11 cellular contexts compared by ENCODE assay signal in the genomic region with DNA sequence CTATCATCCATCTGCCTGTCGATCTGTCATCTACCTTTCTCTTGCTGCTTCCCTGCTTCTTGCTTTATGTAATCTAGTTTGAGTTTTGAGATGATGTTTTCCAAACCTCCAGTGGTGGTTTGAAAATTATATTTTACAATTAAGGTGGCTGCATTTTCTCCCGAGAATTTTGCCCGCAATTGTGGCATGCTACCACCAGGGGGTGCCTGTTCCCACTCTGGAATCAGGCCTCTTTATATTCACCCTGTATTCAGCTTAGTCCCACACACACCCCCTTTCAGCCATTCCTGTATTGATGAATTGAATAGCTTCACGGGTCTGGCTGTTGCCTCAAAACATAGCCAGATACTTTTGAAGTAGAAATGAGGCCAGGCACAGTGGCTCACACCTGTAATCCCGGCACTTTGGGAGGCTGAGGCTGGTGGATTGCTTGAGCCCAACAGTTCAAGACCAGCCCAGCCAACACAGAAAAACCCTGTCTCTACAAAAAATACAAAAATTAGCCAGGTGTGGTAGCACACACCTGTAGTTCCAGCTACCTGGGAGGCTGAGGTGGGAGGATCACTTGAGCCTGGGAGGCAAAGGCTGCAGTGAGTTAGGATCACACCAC. TPM values are rescaled to one million over a fixed set of nuclear protein-coding genes. Genes with fewer than 3 reads are reported as not detected.
A peak's percentile ranks its signal among the peaks of the same experiment; 100 is the strongest.
DNase-seq lines count a peak whose midpoint lies in the region; ATAC-seq and TF ChIP-seq lines count a peak whose summit lies in the region.
"Had no signal": no experiment of that assay in that cellular context is flagged by ENCODE, and none has a peak within 500 bp of the region (broad histone marks: within the 10 kb centered on the region; RNA-seq: fewer than 3 reads in every experiment).

No MANE protein-coding gene starts in this region.

- peaks cover 18 to 45% of the 10 kb centered on the region in 2 experiments for H3K4me1 ChIP-seq in HCT116 (ENCODE audit: control insufficient read depth in 1 of 2, insufficient read depth in 2 of 2, low read length in 2 of 2)
- peaks cover 28% of the 10 kb centered on the region for H3K4me1 ChIP-seq in body of pancreas
- H3K4me1 ChIP-seq in effector memory CD4-positive, alpha-beta T cell (ENCODE audit: control insufficient read depth, insufficient read depth, low read length, poor library complexity, severe bottlenecking): peaks cover 13% of the 10 kb centered on the region

- CTCF ChIA-PET in HCT116 (lab: Charles Lee): interaction anchor here (1.2 to 1.5 kb wide), 2 partner anchors 14 to 16 kb away, joined by 3 to 6 read pairs; no protein-coding TSS in a partner anchor

- peaks cover 0 to 7% of the 10 kb centered on the region in 2 experiments; a peak in 1 of 4 replicates for H3K36me3 ChIP-seq in HCT116 (ENCODE audit: control insufficient read depth in 1 of 2, insufficient read depth in 2 of 2, low read length in 2 of 2)
- peaks cover 0 to 4% of the 10 kb centered on the region in 2 donors for H3K36me3 ChIP-seq in body of pancreas (replicated peaks in 1 of 2; ENCODE audit: insufficient read depth in 1 of 2, low read depth in 2 of 2)
- H3K36me3 ChIP-seq in effector memory CD4-positive, alpha-beta T cell (ENCODE audit: control insufficient read depth, insufficient read depth, low read length): no peaks in the 10 kb centered on the region

- H3K9me3 Mint-ChIP-seq in neural crest cell: peaks cover 7% of the 10 kb centered on the region

- H4K20me1 ChIP-seq in HCT116 (ENCODE audit: insufficient read depth): no peaks in the 10 kb centered on the region

- TF ChIP-seq POLR2A in HCT116 (IDR thresholded peaks at IDR 0.05; ENCODE audit: borderline replicate concordance, extremely low read depth, insufficient read depth, insufficient read length) (no peak), body of pancreas (IDR thresholded peaks at IDR 0.05) (no peak)

- no peak overlapping the region for H3K4me3 Mint-ChIP-seq in neural crest cell

- no peaks in the 10 kb centered on the region for H3K9me2 ChIP-seq in HCT116 (ENCODE audit: insufficient read depth)

- H3K36me3 Mint-ChIP-seq in neural crest cell (ENCODE audit: low read depth): no peaks in the 10 kb centered on the region

- H3K27me3 Mint-ChIP-seq in neural crest cell (ENCODE audit: low read depth): peaks cover 48% of the 10 kb centered on the region

- H3K9ac ChIP-seq in HCT116 (ENCODE audit: low read length): no peak overlapping the region

- RAD21 ChIA-PET in HCT116 (lab: Charles Lee; ENCODE audit: low non-redundant PET in 1 of 2, low total read pairs in 2 of 2, uncharacterized antibody in 2 of 2, unreplicated experiment in 2 of 2): interaction anchor here in 1 of 2 experiments (1.4 kb wide), 1 partner anchor 13 kb away, joined by 8 read pairs; no protein-coding TSS in a partner anchor

- peaks cover 2 to 6% of the 10 kb centered on the region in 2 experiments; a peak in 2 of 4 replicates for H3K9me3 ChIP-seq in HCT116 (ENCODE audit: control insufficient read depth in 1 of 2, insufficient read depth in 1 of 2, low read depth in 1 of 2, low read length in 2 of 2)
- no peaks in the 10 kb centered on the region for H3K9me3 ChIP-seq in body of pancreas
- no peaks in the 10 kb centered on the region for H3K9me3 ChIP-seq in effector memory CD4-positive, alpha-beta T cell (ENCODE audit: control insufficient read depth, low read length)

- no peak overlapping the region for H3K4me3 ChIP-seq in HCT116 (replicated peaks in 1 of 2; ENCODE audit: low read depth in 1 of 2, low read length in 2 of 2)
- no peak overlapping the region for H3K4me3 ChIP-seq in body of pancreas
- H3K4me3 ChIP-seq in effector memory CD4-positive, alpha-beta T cell (ENCODE audit: insufficient read depth, low read depth, low read length, poor library complexity, severe bottlenecking): no peak overlapping the region

- POLR2A ChIA-PET in HCT116 (lab: Charles Lee): no interaction called here

- H3K27me3 ChIP-seq in HCT116 (ENCODE audit: insufficient read depth, low read length) (no peaks in the 10 kb centered on the region), body of pancreas (no peaks in the 10 kb centered on the region)
- H3K27me3 ChIP-seq in effector memory CD4-positive, alpha-beta T cell (replicated peaks; ENCODE audit: control insufficient read depth, insufficient read depth, low read length, poor library complexity, severe bottlenecking): no peaks in the 10 kb centered on the region

- no TSS peak for BruUV-seq in HCT116 (replicated peaks; lab: Mats Ljungman, UMichigan)

- ATAC-seq in HCT116 (no peak), body of pancreas (no peak)

- no peak overlapping the region for H3K4me2 ChIP-seq in HCT116 (ENCODE audit: low read length)

- H3K27ac ChIP-seq in HCT116 (ENCODE audit: low read depth, low read length): no peak overlapping the region
- H3K27ac ChIP-seq in body of pancreas: no peak overlapping the region
- no peak overlapping the region for H3K27ac ChIP-seq in effector memory CD4-positive, alpha-beta T cell (ENCODE audit: insufficient read depth, low read length, poor library complexity, severe bottlenecking)

- H2AFZ ChIP-seq in HCT116 (ENCODE audit: low read depth, low read length, poor library complexity, severe bottlenecking): no peak overlapping the region

- 58 to 78% methylated on average over 5 of the region's 5 CpGs for WGBS in body of pancreas, 2 donors

- intact Hi-C loops in HCT116 (cut with micrococcal nuclease): no loop called here
- intact Hi-C loops in body of pancreas (cut with DNase I): no loop called here

- peak; percentile 52 for TF ChIP-seq RAD21 in HCT116 (IDR thresholded peaks at IDR 0.05; ENCODE audit: low read depth)

- no peaks in the 10 kb centered on the region for H3K4me1 Mint-ChIP-seq in neural crest cell

- no peaks in the 10 kb centered on the region; the same call in 1 of the 2 replicates for H3K79me2 ChIP-seq in HCT116 (ENCODE audit: insufficient read depth, low read length)

- peak; percentile 52 to 95 (median 80); a peak in 5 of 6 replicates for TF ChIP-seq CTCF in HCT116 (IDR thresholded peaks at IDR 0.05 in 2 of 3, conservative IDR thresholded peaks at IDR 0.05 in 1 of 3; ENCODE audit: borderline replicate concordance in 1 of 3, insufficient read depth in 1 of 3, low read depth in 2 of 3, low read length in 2 of 3)
- peak in 6 of 7 experiments; percentile 34 to 56 (median 43) for TF ChIP-seq CTCF in body of pancreas (IDR thresholded peaks at IDR 0.05)
- peak; percentile 68 for TF ChIP-seq CTCF in neural crest cell (conservative IDR thresholded peaks at IDR 0.05)

- DNase-seq in D341Med (ENCODE audit: low spot score) (peak; percentile 35), HCT116 (ENCODE audit: low read depth, low spot score) (no peak), body of pancreas (no peak), neural crest cell (ENCODE audit: low read depth, low spot score) (peak; percentile 26), activated T-cell treated with anti-CD3 and anti-CD28 coated beads for 4 hours (no peak), inferior parietal cortex (ENCODE audit: extremely low spot score) (no peak), HCEC 1CT (no peak)
- DNase-seq in effector memory CD4-positive, alpha-beta T cell: no peak
- DNase-seq: activated effector memory CD4-positive, alpha-beta T cell treated with Interleukin-2 at 50 U/mL for 16 hours; SIG-M5 had no signal

- H3K27ac Mint-ChIP-seq in neural crest cell (ENCODE audit: unreplicated experiment): no peak overlapping the region

TF ChIP-seq in HCT116, 20 proteins besides CTCF, POLR2A, EP300 and RAD21:
- TF ChIP-seq, protein P1, sequence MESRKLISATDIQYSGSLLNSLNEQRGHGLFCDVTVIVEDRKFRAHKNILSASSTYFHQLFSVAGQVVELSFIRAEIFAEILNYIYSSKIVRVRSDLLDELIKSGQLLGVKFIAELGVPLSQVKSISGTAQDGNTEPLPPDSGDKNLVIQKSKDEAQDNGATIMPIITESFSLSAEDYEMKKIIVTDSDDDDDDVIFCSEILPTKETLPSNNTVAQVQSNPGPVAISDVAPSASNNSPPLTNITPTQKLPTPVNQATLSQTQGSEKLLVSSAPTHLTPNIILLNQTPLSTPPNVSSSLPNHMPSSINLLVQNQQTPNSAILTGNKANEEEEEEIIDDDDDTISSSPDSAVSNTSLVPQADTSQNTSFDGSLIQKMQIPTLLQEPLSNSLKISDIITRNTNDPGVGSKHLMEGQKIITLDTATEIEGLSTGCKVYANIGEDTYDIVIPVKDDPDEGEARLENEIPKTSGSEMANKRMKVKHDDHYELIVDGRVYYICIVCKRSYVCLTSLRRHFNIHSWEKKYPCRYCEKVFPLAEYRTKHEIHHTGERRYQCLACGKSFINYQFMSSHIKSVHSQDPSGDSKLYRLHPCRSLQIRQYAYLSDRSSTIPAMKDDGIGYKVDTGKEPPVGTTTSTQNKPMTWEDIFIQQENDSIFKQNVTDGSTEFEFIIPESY (IDR thresholded peaks at IDR 0.05; ENCODE audit: extremely low read depth, insufficient replicate concordance, low read length): no peak
- peak; percentile 44; the same call in 1 of the 2 replicates for TF ChIP-seq CBX3 (IDR thresholded peaks at IDR 0.05; ENCODE audit: low read depth)

RNA-seq across cellular contexts. Expression of gene PRSS22, which starts 3.2 kb away (rescaled TPM):
- total RNA-seq in HCT116 (2021; ENCODE audit: unreplicated experiment): 20.2 TPM
- 20.5 and 27.7 TPM in 2 replicates for polyA plus RNA-seq in HCT116 (2012)
- total RNA-seq in body of pancreas: 10 to 100 TPM in 1 of 2 donors, 1 to 10 TPM in 1; 3.6 to 19.4 TPM
- total RNA-seq in neural crest cell: not detected in 2 replicates
- total RNA-seq: glomerular endothelial cell had no signal

RNA-seq across cellular contexts. Expression of gene ZG16B, which starts 24.7 kb away (rescaled TPM):
- total RNA-seq in HCT116 (2021; ENCODE audit: unreplicated experiment): 2.3 TPM
- 1.4 and 2.3 TPM in 2 replicates for polyA plus RNA-seq in HCT116 (2012)
- total RNA-seq in body of pancreas: not detected
- not detected in 2 replicates for total RNA-seq in neural crest cell

RNA-seq across cellular contexts. Expression of gene FLYWCH2, which starts 28.2 kb away (rescaled TPM):
- total RNA-seq in HCT116 (2021; ENCODE audit: unreplicated experiment) (33.7 TPM), body of pancreas (10 to 100 TPM; 23.6 to 49.1 TPM), neural crest cell (32.3 and 32.4 TPM in 2 replicates)
- 43.1 and 43.8 TPM in 2 replicates for polyA plus RNA-seq in HCT116 (2012)

RNA-seq across cellular contexts. Expression of gene PRSS21, which starts 37.8 kb away (rescaled TPM):
- total RNA-seq in HCT116 (2021; ENCODE audit: unreplicated experiment) (0.39 TPM), body of pancreas (1 to 10 TPM in 1 of 2 donors, under 1 TPM in 1; 0.66 to 1.6 TPM), neural crest cell (not detected in 2 replicates)
- not detected in 2 replicates for polyA plus RNA-seq in HCT116 (2012)
- total RNA-seq: glomerular endothelial cell had no signal

RNA-seq across cellular contexts. Expression of gene PRSS41, which starts 56.5 kb away (rescaled TPM):
- total RNA-seq in HCT116 (2021; ENCODE audit: unreplicated experiment): not detected
- polyA plus RNA-seq in HCT116 (2012): not detected in 2 replicates
- total RNA-seq in body of pancreas: not detected
- total RNA-seq in neural crest cell: not detected in 2 replicates
- total RNA-seq: glomerular endothelial cell had no signal

Comparison
In these comparisons a context has a peak if more than half of its experiments do, and no peak if none do; other contexts are left out.
1. DNase-seq: peak in D341Med (single experiment) and neural crest cell (single experiment); none in HCT116 (single experiment), body of pancreas (0 of 4), activated T-cell treated with anti-CD3 and anti-CD28 coated beads for 4 hours (single experiment), inferior parietal cortex (single experiment), effector memory CD4-positive, alpha-beta T cell (0 of 3) and HCEC 1CT (single experiment).
2. Peak in every context shown above with its lines, with median percentiles within 50 percentile points of each other: CTCF ChIP-seq.